In genomic region chrX:773292-774025, GRCh38 we compare ENCODE assay signal across 1 cellular context.
TF ChIP-seq lines count a peak whose summit lies in the region.

No MANE protein-coding gene starts in this region.

TF ChIP-seq in H1, 55 proteins besides CTCF, POLR2A, EP300 and RAD21:
- TF ChIP-seq BACH1 (IDR thresholded peaks at IDR 0.05; ENCODE audit: low read length) (no peak), RNF2 (IDR thresholded peaks at IDR 0.05; ENCODE audit: borderline replicate concordance, low read depth, low read length, missing control alignments, poor library complexity, severe bottlenecking) (no peak), CBX5 (IDR thresholded peaks at IDR 0.05; ENCODE audit: low read depth, low read length) (no peak), PHF8 (conservative IDR thresholded peaks at IDR 0.05; ENCODE audit: low read depth, low read length) (no peak), CTBP2 (IDR thresholded peaks at IDR 0.05; ENCODE audit: borderline replicate concordance, insufficient read depth, insufficient read length, low read length) (no peak), POLR2AphosphoS5 (IDR thresholded peaks at IDR 0.05; ENCODE audit: low read depth, low read length) (no peak), KDM5A (IDR thresholded peaks at IDR 0.05; ENCODE audit: low read length) (no peak), EZH2 (IDR thresholded peaks at IDR 0.05; ENCODE audit: low read depth, low read length, severe bottlenecking) (no peak), MAFK (IDR thresholded peaks at IDR 0.05; ENCODE audit: low read depth, low read length) (no peak), ASH2L (IDR thresholded peaks at IDR 0.05; ENCODE audit: low read length) (no peak)
